Comparison of ENCODE assay signal across 8 cellular contexts in genomic region chr4:972651-973424, GRCh38. TPM values are rescaled to one million over a fixed set of nuclear protein-coding genes. Genes with fewer than 3 reads are reported as not detected.
DNase-seq lines count a peak whose midpoint lies in the region; ATAC-seq and TF ChIP-seq lines count a peak whose summit lies in the region.

No MANE protein-coding gene starts in this region.

- H3K4me1 ChIP-seq in body of pancreas (peaks cover 34% of the 10 kb centered on the region), left lung (peaks cover 12 to 29% of the 10 kb centered on the region in 2 donors)

- H3K27ac Mint-ChIP-seq in T-helper 2 cell treated with Interferon-gamma antibody and Interleukin-4, amounts not matched to agents 5 μg/mL and 100 μg/mL, for 36 hours = no peak overlapping the region

- TF ChIP-seq CTCF in body of pancreas (IDR thresholded peaks at IDR 0.05) (no peak), left lung (IDR thresholded peaks at IDR 0.05) (no peak)

- ATAC-seq in GM18868 (IDR thresholded peaks at IDR 0.05; ENCODE audit: unreplicated experiment) (peak; percentile 43), HG02973 (IDR thresholded peaks at IDR 0.05; ENCODE audit: unreplicated experiment) (peak; percentile 30), body of pancreas (peak; percentile 40), left lung (peak; percentile 36)

- no peaks in the 10 kb centered on the region for H3K27me3 Mint-ChIP-seq in T-helper 2 cell treated with Interferon-gamma antibody and Interleukin-4, amounts not matched to agents 5 μg/mL and 100 μg/mL, for 36 hours (ENCODE audit: low read depth)

- H3K27me3 ChIP-seq in body of pancreas = no peaks in the 10 kb centered on the region
- peaks cover 0 to 2% of the 10 kb centered on the region in 2 donors for H3K27me3 ChIP-seq in left lung

- peak; percentile 57 for DNase-seq in T-helper 2 cell treated with Interferon-gamma antibody and Interleukin-4, amounts not matched to agents 5 μg/mL and 100 μg/mL, for 36 hours (ENCODE audit: low spot score)
- DNase-seq in body of pancreas (peak in 2 of 4 donors; percentile 43 to 47), left lung (peak; percentile 53 to 88), NCI-H82 treated with DMSO at 0.1 percent for 48 hours (lab: John Stamatoyannopoulos, UW; ENCODE audit: unreplicated experiment) (no peak), SIG-M5 (lab: John Stamatoyannopoulos, UW) (no peak)
- DNase-seq in stimulated activated CD4-positive, alpha-beta T cell treated with anti-CD3 and anti-CD28 coated beads, TNF-alpha, amount 100 ng/mL, for 48 hours (ENCODE audit: low read depth in 3 of 3) = peak in 2 of 3 donors; percentile 11 to 27

- intact Hi-C loops in body of pancreas (cut with DNase I) = no loop called here
- intact Hi-C loops in left lung (cut with DNase I) = no loop called here

- no peaks in the 10 kb centered on the region for H3K36me3 ChIP-seq in body of pancreas (replicated peaks in 1 of 2; ENCODE audit: insufficient read depth in 1 of 2, low read depth in 2 of 2)
- no peaks in the 10 kb centered on the region for H3K36me3 ChIP-seq in left lung

- H3K9me3 Mint-ChIP-seq in T-helper 2 cell treated with Interferon-gamma antibody and Interleukin-4, amounts not matched to agents 5 μg/mL and 100 μg/mL, for 36 hours = no peaks in the 10 kb centered on the region

- peaks cover 3% of the 10 kb centered on the region for H3K4me1 Mint-ChIP-seq in T-helper 2 cell treated with Interferon-gamma antibody and Interleukin-4, amounts not matched to agents 5 μg/mL and 100 μg/mL, for 36 hours (ENCODE audit: low read depth)

- 2% methylated on average over 43 of the region's 65 CpGs; no CpG with 5 or more reads in 1 of the 2 donors for whole genome bisulfite sequencing in body of pancreas, 2 donors

- no peak for TF ChIP-seq POLR2A in body of pancreas (IDR thresholded peaks at IDR 0.05)

- H3K36me3 Mint-ChIP-seq in T-helper 2 cell treated with Interferon-gamma antibody and Interleukin-4, amounts not matched to agents 5 μg/mL and 100 μg/mL, for 36 hours (ENCODE audit: low read depth) = no peaks in the 10 kb centered on the region

- H3K4me3 Mint-ChIP-seq in T-helper 2 cell treated with Interferon-gamma antibody and Interleukin-4, amounts not matched to agents 5 μg/mL and 100 μg/mL, for 36 hours = peak overlapping the region; percentile 26

- H3K4me3 ChIP-seq in body of pancreas = peak overlapping the region; percentile 22 to 78
- H3K4me3 ChIP-seq in left lung = peak overlapping the region; percentile 65 to 71

- H3K9me3 ChIP-seq in body of pancreas (no peaks in the 10 kb centered on the region), left lung (no peaks in the 10 kb centered on the region)

- H3K27ac ChIP-seq in body of pancreas (no peak overlapping the region), left lung (no peak overlapping the region)

RNA-seq across cellular contexts. Expression of gene DGKQ, which starts 0.5 kb away (rescaled TPM):
- total RNA-seq in body of pancreas = 10 to 100 TPM; 13.2 to 17.5 TPM
- total RNA-seq in left lung = 10 to 100 TPM; 15.8 to 19.8 TPM

RNA-seq across cellular contexts. Expression of gene IDUA, which starts 14.0 kb away (rescaled TPM):
- total RNA-seq in body of pancreas (10 to 100 TPM; 30.0 to 37.6 TPM), left lung (10 to 100 TPM; 33.6 to 46.8 TPM)

RNA-seq across cellular contexts. Expression of gene SLC26A1, which starts 20.4 kb away (rescaled TPM):
- total RNA-seq in body of pancreas (1 to 10 TPM; 1.6 TPM), left lung (under 1 TPM; 0.35 to 0.39 TPM)

RNA-seq across cellular contexts. Expression of gene FGFRL1, which starts 38.6 kb away (rescaled TPM):
- total RNA-seq in body of pancreas (10 to 100 TPM; 38.7 to 50.4 TPM), left lung (10 to 100 TPM; 23.5 to 31.2 TPM)

RNA-seq across cellular contexts. Expression of gene TMEM175, which starts 40.6 kb away (rescaled TPM):
- total RNA-seq in body of pancreas (10 to 100 TPM; 40.2 to 65.3 TPM), left lung (10 to 100 TPM; 29.9 to 31.5 TPM)

Comparison
In these comparisons a context has a peak if more than half of its experiments do, and no peak if none do; other contexts are left out.
1. DNase-seq: peak in T-helper 2 cell treated with Interferon-gamma antibody and Interleukin-4, amounts not matched to agents 5 μg/mL and 100 μg/mL, for 36 hours (single experiment), left lung (2 of 2) and stimulated activated CD4-positive, alpha-beta T cell treated with anti-CD3 and anti-CD28 coated beads, TNF-alpha, amount 100 ng/mL, for 48 hours (2 of 3); none in NCI-H82 treated with DMSO at 0.1 percent for 48 hours (single experiment) and SIG-M5 (single experiment).
2. Peak in every context shown above with its lines, with median percentiles within 50 percentile points of each other: ATAC-seq.